Comparison of ENCODE assay signal across 8 cellular contexts in the genomic region with DNA sequence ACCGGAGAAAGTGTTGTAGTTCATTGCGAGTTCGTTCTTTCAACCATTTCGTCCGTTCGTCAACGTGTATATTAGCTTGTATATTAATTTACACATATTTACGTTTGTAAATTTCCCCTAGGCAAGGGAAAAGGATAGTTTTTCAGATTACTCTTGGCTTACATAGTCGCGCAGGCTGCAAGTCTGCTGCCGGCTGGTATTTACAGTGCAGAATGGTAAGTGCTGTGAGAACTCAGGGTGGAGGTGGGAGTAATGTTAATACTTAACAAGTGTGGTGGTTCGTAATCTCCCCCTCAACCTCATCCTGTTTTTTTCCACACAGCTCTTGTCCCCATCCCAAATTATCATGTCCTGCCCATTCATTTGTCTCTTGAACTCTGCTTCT. TPM values are rescaled to one million over a fixed set of nuclear protein-coding genes. Genes with fewer than 3 reads are reported as not detected.
DNase-seq lines count a peak whose midpoint lies in the region; ATAC-seq and TF ChIP-seq lines count a peak whose summit lies in the region.

No MANE protein-coding gene starts in this region.

- peak overlapping the region; percentile 71 to 96 for H3K4me3 ChIP-seq in esophagus (ENCODE audit: low read depth in 1 of 2, low read length in 2 of 2)
- H3K4me3 ChIP-seq in ovary, result peak overlapping the region; percentile 87

- 0 to 1% methylated on average over 12 of the region's 12 CpGs for WGBS in esophagus, 2 donors
- WGBS in ovary, 3 donors, result 0 to 1% (median 0%) methylated on average over 12 of the region's 12 CpGs

- DNase-seq in RPMI7951 (ENCODE audit: low read depth), result peak; percentile 6
- no peak for DNase-seq in ovary
- DNase-seq in DMS79 treated with DMSO at 0.1 percent for 48 hours (lab: John Stamatoyannopoulos, UW), result no peak
- DNase-seq in SKM-1 (lab: John Stamatoyannopoulos, UW; ENCODE audit: unreplicated experiment), result no peak
- DNase-seq in omental fat pad (ENCODE audit: low spot score), result no peak

- intact Hi-C loops in ovary (cut with DNase I), result loop anchor here in 1 of 4 donors (5.0 kb wide), 1 partner anchor 1467 kb away; no protein-coding TSS in a partner anchor

- H3K9me3 ChIP-seq in esophagus (ENCODE audit: control insufficient read depth in 2 of 2, insufficient read depth in 1 of 2, low read depth in 1 of 2, low read length in 1 of 2) (no peaks in the 10 kb centered on the region), ovary (no peaks in the 10 kb centered on the region)

- TF ChIP-seq EP300 in ovary (IDR thresholded peaks at IDR 0.05), result no peak

- TF ChIP-seq CTCF in ovary (IDR thresholded peaks at IDR 0.05), result no peak
- no peak for TF ChIP-seq CTCF in omental fat pad (IDR thresholded peaks at IDR 0.05)

- TF ChIP-seq POLR2A in ovary (IDR thresholded peaks at IDR 0.05), result no peak

- H3K4me1 ChIP-seq in esophagus (ENCODE audit: control insufficient read depth in 2 of 2, insufficient read depth in 2 of 2, low read length in 1 of 2), result peaks cover 0 to 4% of the 10 kb centered on the region in 2 donors
- peaks cover 3% of the 10 kb centered on the region for H3K4me1 ChIP-seq in ovary (ENCODE audit: insufficient read depth)

- H3K27me3 ChIP-seq in esophagus (ENCODE audit: control insufficient read depth in 1 of 2, insufficient read depth in 2 of 2, low read length in 2 of 2) (no peaks in the 10 kb centered on the region), ovary (no peaks in the 10 kb centered on the region)

- peak overlapping the region; percentile 82 to 95 for H3K27ac ChIP-seq in esophagus (ENCODE audit: low read depth in 2 of 2, low read length in 1 of 2)
- peak overlapping the region; percentile 83 to 94 for H3K27ac ChIP-seq in ovary

- peak; percentile 27 for ATAC-seq in GM21447 (IDR thresholded peaks at IDR 0.05; ENCODE audit: unreplicated experiment)
- ATAC-seq in GM19463 (IDR thresholded peaks at IDR 0.05; ENCODE audit: unreplicated experiment), result no peak
- ATAC-seq in omental fat pad (ENCODE audit: low FRiP score), result no peak

- H3K36me3 ChIP-seq in esophagus (ENCODE audit: control insufficient read depth in 2 of 2, insufficient read depth in 2 of 2, low read length in 1 of 2), result peaks cover 0 to 6% of the 10 kb centered on the region in 2 donors
- H3K36me3 ChIP-seq in ovary, result no peaks in the 10 kb centered on the region

RNA-seq across cellular contexts. Expression of gene FAM98B, which starts 0.8 kb away (rescaled TPM):
- total RNA-seq in RPMI7951 (2014; rRNA removed; shearing (Covaris generic)), result 11.7 and 13.0 TPM in 2 replicates
- polyA plus RNA-seq in esophagus (1 to 10 TPM; 3.9 to 7.9 TPM), ovary (10 to 100 TPM; 11.8 to 35.3 TPM)
- total RNA-seq in ovary (10 to 100 TPM in 6 of 7 donors, 1 to 10 TPM in 1; 9.4 to 31.0 (median 19.8) TPM), omental fat pad (10 to 100 TPM in 2 of 4 donors, 1 to 10 TPM in 2; 7.6 to 18.3 (median 10.7) TPM)
